In genomic region chrX:134256684-134257083, GRCh38 we compare ENCODE assay signal across 32 cellular contexts. TPM values are rescaled to one million over a fixed set of nuclear protein-coding genes. Genes with fewer than 3 reads are reported as not detected.
"Had no signal": no experiment of that assay in that cellular context is flagged by ENCODE, and none has a peak within 500 bp of the region (broad histone marks: within the 10 kb centered on the region; RNA-seq: fewer than 3 reads in every experiment).

No MANE protein-coding gene starts in this region.

- H3K4me3 ChIP-seq: coronary artery, dorsolateral prefrontal cortex, esophagus muscularis mucosa, gastrocnemius medialis, heart left ventricle had no signal

- H3K27me3 ChIP-seq: brain microvascular endothelial cell, esophagus muscularis mucosa, foreskin keratinocyte, gastrocnemius medialis had no signal

- H3K27me3 Mint-ChIP-seq: activated CD4-positive, alpha-beta T cell treated with anti-CD3 and anti-CD28 coated beads for 36 hours; activated CD4-positive, alpha-beta T cell treated with anti-CD3 and anti-CD28 coated beads, Interleukin-2, amount 10 ng/mL, durations not matched to agents 7 days and 5 days; dendritic cell treated with granulocyte-macrophage colony-stimulating factor and Interleukin-4, amounts not matched to agents 40 ng/mL and 50 ng/mL, for 4 days had no signal

- H3K36me3 ChIP-seq: brain microvascular endothelial cell, esophagus muscularis mucosa, gastrocnemius medialis, heart left ventricle had no signal

- DNase-seq: activated CD4-positive, alpha-beta memory T cell treated with anti-CD3 and anti-CD28 coated beads, Interleukin-2, amount 10 ng/mL, durations not matched to agents 7 days and 5 days; activated CD4-positive, alpha-beta T cell treated with anti-CD3 and anti-CD28 coated beads for 36 hours; activated CD4-positive, alpha-beta T cell treated with anti-CD3 and anti-CD28 coated beads, Interleukin-2, amount 10 ng/mL, durations not matched to agents 7 days and 5 days; activated CD4-positive, alpha-beta T cell treated with anti-CD3 and anti-CD28 coated beads, Interleukin-2, amount 50 U/mL, for 4 hours; activated CD4-positive, CD25-positive, alpha-beta regulatory T cell; activated CD4-positive, CD25-positive, alpha-beta regulatory T cell treated with anti-CD3 and anti-CD28 coated beads, Interleukin-2, amount 50 U/mL, for 72 hours; activated CD8-positive, alpha-beta memory T cell treated with anti-CD3 and anti-CD28 coated beads, Interleukin-2, amount 50 U/mL, for 48 hours; activated gamma-delta T cell; activated naive CD4-positive, alpha-beta T cell; activated naive CD4-positive, alpha-beta T cell treated with anti-CD3 and anti-CD28 coated beads, Interleukin-2, amount 10 ng/mL, durations not matched to agents 7 days and 5 days; activated naive CD8-positive, alpha-beta T cell treated with anti-CD3 and anti-CD28 coated beads, Interleukin-2, amount 10 ng/mL, durations not matched to agents 7 days and 5 days; activated T-cell treated with anti-CD3 and anti-CD28 coated beads for 4 hours; activated T-cell treated with anti-CD3 and anti-CD28 coated beads, Interleukin-2, amount 50 U/mL, for 24 hours; activated T-cell treated with anti-CD3 and anti-CD28 coated beads, Interleukin-2, amount 50 U/mL, for 72 hours; amniotic stem cell; brain microvascular endothelial cell; dorsolateral prefrontal cortex; effector memory CD4-positive, alpha-beta T cell; erythroblast; foreskin keratinocyte; gastrocnemius medialis; glutamatergic neuron; heart left ventricle; T-helper 2 cell had no signal

- H3K4me1 ChIP-seq: esophagus muscularis mucosa, foreskin keratinocyte, gastrocnemius medialis, heart left ventricle had no signal

- H3K4me3 Mint-ChIP-seq: activated CD4-positive, alpha-beta memory T cell treated with anti-CD3 and anti-CD28 coated beads, Interleukin-2, amount 10 ng/mL, durations not matched to agents 7 days and 5 days; activated CD4-positive, alpha-beta T cell treated with anti-CD3 and anti-CD28 coated beads for 36 hours; activated CD4-positive, alpha-beta T cell treated with anti-CD3 and anti-CD28 coated beads, Interleukin-2, amount 10 ng/mL, durations not matched to agents 7 days and 5 days; activated naive CD4-positive, alpha-beta T cell treated with anti-CD3 and anti-CD28 coated beads, Interleukin-2, amount 10 ng/mL, durations not matched to agents 7 days and 5 days; activated naive CD8-positive, alpha-beta T cell treated with anti-CD3 and anti-CD28 coated beads, Interleukin-2, amount 10 ng/mL, durations not matched to agents 7 days and 5 days; activated T-cell treated with anti-CD3 and anti-CD28 coated beads, Interleukin-2, amount 50 U/mL, for 24 hours; activated T-cell treated with anti-CD3 and anti-CD28 coated beads, Interleukin-2, amount 50 U/mL, for 72 hours; central memory CD8-positive, alpha-beta T cell; dendritic cell treated with granulocyte-macrophage colony-stimulating factor and Interleukin-4, amounts not matched to agents 40 ng/mL and 50 ng/mL, for 4 days had no signal

- H3K36me3 Mint-ChIP-seq: activated naive CD4-positive, alpha-beta T cell treated with anti-CD3 and anti-CD28 coated beads, Interleukin-2, amount 10 ng/mL, durations not matched to agents 7 days and 5 days; activated naive CD4-positive, alpha-beta T cell treated with anti-CD3 and anti-CD28 coated beads, Interleukin-2, amount 50 U/mL, for 72 hours; activated naive CD8-positive, alpha-beta T cell treated with anti-CD3 and anti-CD28 coated beads, Interleukin-2, amount 10 ng/mL, durations not matched to agents 7 days and 5 days had no signal

- H3K4me1 Mint-ChIP-seq: activated CD4-positive, alpha-beta T cell treated with anti-CD3 and anti-CD28 coated beads for 36 hours; activated naive CD8-positive, alpha-beta T cell treated with anti-CD3 and anti-CD28 coated beads, Interleukin-2, amount 10 ng/mL, durations not matched to agents 7 days and 5 days; central memory CD8-positive, alpha-beta T cell had no signal

- H3K27ac ChIP-seq: brain microvascular endothelial cell, coronary artery, esophagus muscularis mucosa, foreskin keratinocyte, gastrocnemius medialis, heart left ventricle had no signal

- H3K9me3 ChIP-seq: esophagus muscularis mucosa, gastrocnemius medialis, heart left ventricle had no signal

- FAIRE-seq: astrocyte, bronchial epithelial cell had no signal

- H3K27ac Mint-ChIP-seq: activated CD4-positive, alpha-beta memory T cell treated with anti-CD3 and anti-CD28 coated beads, Interleukin-2, amount 10 ng/mL, durations not matched to agents 7 days and 5 days; activated CD4-positive, alpha-beta T cell treated with anti-CD3 and anti-CD28 coated beads for 36 hours; activated CD4-positive, alpha-beta T cell treated with anti-CD3 and anti-CD28 coated beads, Interleukin-2, amount 10 ng/mL, durations not matched to agents 7 days and 5 days; activated naive CD4-positive, alpha-beta T cell treated with anti-CD3 and anti-CD28 coated beads, Interleukin-2, amount 10 ng/mL, durations not matched to agents 7 days and 5 days; activated naive CD4-positive, alpha-beta T cell treated with anti-CD3 and anti-CD28 coated beads, Interleukin-2, amount 50 U/mL, for 72 hours; activated naive CD8-positive, alpha-beta T cell treated with anti-CD3 and anti-CD28 coated beads, Interleukin-2, amount 10 ng/mL, durations not matched to agents 7 days and 5 days; activated T-cell treated with anti-CD3 and anti-CD28 coated beads, Interleukin-2, amount 50 U/mL, for 24 hours; activated T-cell treated with anti-CD3 and anti-CD28 coated beads, Interleukin-2, amount 50 U/mL, for 72 hours; dendritic cell treated with granulocyte-macrophage colony-stimulating factor and Interleukin-4, amounts not matched to agents 40 ng/mL and 50 ng/mL, for 4 days had no signal

- ATAC-seq: activated CD4-positive, alpha-beta T cell treated with anti-CD3 and anti-CD28 coated beads for 36 hours; activated naive CD4-positive, alpha-beta T cell treated with anti-CD3 and anti-CD28 coated beads, Interleukin-2, amount 50 U/mL, for 72 hours; activated T-cell treated with anti-CD3 and anti-CD28 coated beads, Interleukin-2, amount 50 U/mL, for 72 hours; foreskin keratinocyte; gastrocnemius medialis; heart left ventricle had no signal

- H3K9me3 Mint-ChIP-seq: activated CD4-positive, alpha-beta memory T cell treated with anti-CD3 and anti-CD28 coated beads, Interleukin-2, amount 10 ng/mL, durations not matched to agents 7 days and 5 days; activated CD4-positive, alpha-beta T cell treated with anti-CD3 and anti-CD28 coated beads, Interleukin-2, amount 10 ng/mL, durations not matched to agents 7 days and 5 days; activated naive CD4-positive, alpha-beta T cell treated with anti-CD3 and anti-CD28 coated beads, Interleukin-2, amount 10 ng/mL, durations not matched to agents 7 days and 5 days; activated naive CD4-positive, alpha-beta T cell treated with anti-CD3 and anti-CD28 coated beads, Interleukin-2, amount 50 U/mL, for 72 hours; activated naive CD8-positive, alpha-beta T cell treated with anti-CD3 and anti-CD28 coated beads, Interleukin-2, amount 10 ng/mL, durations not matched to agents 7 days and 5 days; activated T-cell treated with anti-CD3 and anti-CD28 coated beads, Interleukin-2, amount 50 U/mL, for 24 hours; activated T-cell treated with anti-CD3 and anti-CD28 coated beads, Interleukin-2, amount 50 U/mL, for 72 hours; central memory CD8-positive, alpha-beta T cell; dendritic cell treated with granulocyte-macrophage colony-stimulating factor and Interleukin-4, amounts not matched to agents 40 ng/mL and 50 ng/mL, for 4 days had no signal

RNA-seq across cellular contexts. Expression of gene CCDC160, which starts 19.7 kb away (rescaled TPM):
- total RNA-seq: activated CD4-positive, alpha-beta memory T cell treated with anti-CD3 and anti-CD28 coated beads, Interleukin-2, amount 10 ng/mL, durations not matched to agents 7 days and 5 days; activated CD4-positive, alpha-beta T cell treated with anti-CD3 and anti-CD28 coated beads for 36 hours; activated CD4-positive, alpha-beta T cell treated with anti-CD3 and anti-CD28 coated beads, Interleukin-2, amount 10 ng/mL, durations not matched to agents 7 days and 5 days; activated naive CD4-positive, alpha-beta T cell treated with anti-CD3 and anti-CD28 coated beads, Interleukin-2, amount 50 U/mL, for 72 hours; activated naive CD8-positive, alpha-beta T cell treated with anti-CD3 and anti-CD28 coated beads, Interleukin-2, amount 10 ng/mL, durations not matched to agents 7 days and 5 days; activated T-cell treated with anti-CD3 and anti-CD28 coated beads, Interleukin-2, amount 50 U/mL, for 72 hours; bronchial epithelial cell; cardiac septum; esophagus muscularis mucosa; foreskin keratinocyte; heart left ventricle had no signal
- polyA plus RNA-seq: foreskin keratinocyte had no signal
